Comparison of ENCODE assay signal across 12 cellular contexts in the genomic region with DNA sequence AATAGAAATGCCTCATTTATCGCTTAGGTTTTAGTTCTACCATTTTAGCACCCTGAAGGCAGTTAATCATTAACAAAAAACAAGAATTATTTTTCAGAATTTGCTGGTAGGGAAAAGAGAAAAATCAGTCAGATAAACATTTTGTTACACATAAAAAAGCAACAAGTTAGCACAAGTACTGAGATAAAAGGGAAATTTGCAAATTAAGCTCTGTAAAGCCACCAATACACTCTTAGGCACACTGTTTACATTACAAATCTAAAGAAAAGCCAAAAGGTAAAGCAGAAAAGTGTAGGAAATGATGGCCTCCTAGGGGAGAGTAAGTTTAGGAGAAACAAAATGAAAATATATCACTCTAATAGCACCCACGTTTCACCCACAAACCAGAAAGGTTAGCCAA. TPM values are rescaled to one million over a fixed set of nuclear protein-coding genes. Genes with fewer than 3 reads are reported as not detected.
DNase-seq lines count a peak whose midpoint lies in the region; ATAC-seq, FAIRE-seq and TF ChIP-seq lines count a peak whose summit lies in the region.
"Had no signal": no experiment of that assay in that cellular context is flagged by ENCODE, and none has a peak within 500 bp of the region (broad histone marks: within the 10 kb centered on the region; RNA-seq: fewer than 3 reads in every experiment).

No MANE protein-coding gene starts in this region.

- no peak for ATAC-seq in HG03565 (IDR thresholded peaks at IDR 0.05; ENCODE audit: unreplicated experiment)
- ATAC-seq in GM21529 (IDR thresholded peaks at IDR 0.05; ENCODE audit: unreplicated experiment) = no peak

- POLR2A ChIA-PET in CD8-positive, alpha-beta memory T cell (lab: Charles Lee) = interaction anchor here (1.3 kb wide), 1 partner anchor 10 kb away, joined by 5 read pairs; no protein-coding TSS in a partner anchor

- H3K27ac Mint-ChIP-seq in CD8-positive, alpha-beta memory T cell = peak overlapping the region; percentile 57 to 99 (median 94)
- no peak overlapping the region for H3K27ac Mint-ChIP-seq in nephron progenitor cell

- peaks cover 0 to 15% (median 0%) of the 10 kb centered on the region in 3 donors for H3K36me3 Mint-ChIP-seq in CD8-positive, alpha-beta memory T cell
- H3K36me3 Mint-ChIP-seq in nephron progenitor cell (ENCODE audit: low read depth) = no peaks in the 10 kb centered on the region

- H3K4me1 ChIP-seq in CD8-positive, alpha-beta memory T cell (ENCODE audit: insufficient read depth, low read length) = peaks cover 57% of the 10 kb centered on the region
- H3K4me1 ChIP-seq in HAP-1 (peaks cover 38% of the 10 kb centered on the region), adipocyte (ENCODE audit: control insufficient read depth, insufficient read depth, low read length) (peaks cover 22% of the 10 kb centered on the region)

- H3K4me3 ChIP-seq in CD8-positive, alpha-beta memory T cell (ENCODE audit: low read length) = no peak overlapping the region
- H3K4me3 ChIP-seq in HAP-1 (peak overlapping the region; percentile 64; the same call in 1 of the 2 replicates), adipocyte (ENCODE audit: low read length) (peak overlapping the region; percentile 86)
- H3K4me3 ChIP-seq: MG63 had no signal

- no peaks in the 10 kb centered on the region for H3K36me3 ChIP-seq in CD8-positive, alpha-beta memory T cell (ENCODE audit: insufficient read depth, low read length)
- H3K36me3 ChIP-seq in HAP-1 (replicated peaks) (no peaks in the 10 kb centered on the region), adipocyte (ENCODE audit: control insufficient read depth, insufficient read depth, low read length, severe bottlenecking) (no peaks in the 10 kb centered on the region)
- H3K36me3 ChIP-seq: MG63 had no signal

- no peaks in the 10 kb centered on the region for H3K9me3 ChIP-seq in CD8-positive, alpha-beta memory T cell (ENCODE audit: low read length)
- H3K9me3 ChIP-seq in HAP-1 (no peaks in the 10 kb centered on the region), adipocyte (ENCODE audit: control insufficient read depth, low read length) (no peaks in the 10 kb centered on the region)
- H3K9me3 ChIP-seq: MG63 had no signal

- in situ Hi-C loops in HAP-1 (cut with MboI; ENCODE audit: low sequenced_read_pairs) = no loop called here

- FAIRE-seq in RCC 7860 (lab: Jason Lieb, UNC) = no peak

- H3K4me1 Mint-ChIP-seq in CD8-positive, alpha-beta memory T cell = peaks cover 70 to 84% (median 78%) of the 10 kb centered on the region in 3 donors
- peaks cover 31% of the 10 kb centered on the region for H3K4me1 Mint-ChIP-seq in nephron progenitor cell

- no peaks in the 10 kb centered on the region for H3K9me3 Mint-ChIP-seq in CD8-positive, alpha-beta memory T cell
- no peaks in the 10 kb centered on the region for H3K9me3 Mint-ChIP-seq in nephron progenitor cell

- no peak for TF ChIP-seq CTCF in nephron progenitor cell (IDR thresholded peaks at IDR 0.05)

- H3K27me3 ChIP-seq in CD8-positive, alpha-beta memory T cell (ENCODE audit: insufficient read depth, low read length, poor library complexity, severe bottlenecking) = no peaks in the 10 kb centered on the region
- H3K27me3 ChIP-seq in HAP-1 (ENCODE audit: low read depth) (no peaks in the 10 kb centered on the region), adipocyte (replicated peaks; ENCODE audit: control insufficient read depth, insufficient read depth, low read length) (no peaks in the 10 kb centered on the region)

- H3K27me3 Mint-ChIP-seq in CD8-positive, alpha-beta memory T cell = peaks cover 0 to 4% of the 10 kb centered on the region in 2 donors
- peaks cover 6% of the 10 kb centered on the region for H3K27me3 Mint-ChIP-seq in nephron progenitor cell (ENCODE audit: low read depth, poor library complexity)

- no peak overlapping the region for H3K27ac ChIP-seq in CD8-positive, alpha-beta memory T cell (ENCODE audit: low read depth, low read length)
- H3K27ac ChIP-seq: epithelial cell of prostate had no signal

- no peak for DNase-seq in CD8-positive, alpha-beta memory T cell
- DNase-seq in HAP-1 (ENCODE audit: low spot score in 2 of 2) (no peak), adipocyte (ENCODE audit: low read depth) (no peak), nephron progenitor cell (no peak), RCC 7860 (ENCODE audit: low spot score) (no peak), putamen (ENCODE audit: low spot score) (no peak)
- DNase-seq: MG63; NCI-H510A; stimulated activated CD4-positive, alpha-beta T cell treated with anti-CD3 and anti-CD28 coated beads, Interleukin-12 subunit alpha, Interleukin-12 subunit beta, amount 100 ng/mL, for 4 hours had no signal

- CTCF ChIA-PET in CD8-positive, alpha-beta memory T cell (lab: Charles Lee) = interaction anchor here (1.0 kb wide), 1 partner anchor 18 kb away, joined by 3 read pairs; no protein-coding TSS in a partner anchor

- H3K4me3 Mint-ChIP-seq in CD8-positive, alpha-beta memory T cell = peak overlapping the region; percentile 44 to 99 (median 91)
- peak overlapping the region; percentile 49 for H3K4me3 Mint-ChIP-seq in nephron progenitor cell

- H3K9ac ChIP-seq in adipocyte (ENCODE audit: low read length) = no peak overlapping the region

RNA-seq across cellular contexts. Expression of gene SATB1, which starts 1.5 kb away (rescaled TPM):
- 100 to 1,000 TPM; 158 to 163 TPM for total RNA-seq in CD8-positive, alpha-beta memory T cell
- polyA plus RNA-seq in CD8-positive, alpha-beta memory T cell = 89.6 TPM
